20 cellular contexts compared by ENCODE assay signal in the genomic region with DNA sequence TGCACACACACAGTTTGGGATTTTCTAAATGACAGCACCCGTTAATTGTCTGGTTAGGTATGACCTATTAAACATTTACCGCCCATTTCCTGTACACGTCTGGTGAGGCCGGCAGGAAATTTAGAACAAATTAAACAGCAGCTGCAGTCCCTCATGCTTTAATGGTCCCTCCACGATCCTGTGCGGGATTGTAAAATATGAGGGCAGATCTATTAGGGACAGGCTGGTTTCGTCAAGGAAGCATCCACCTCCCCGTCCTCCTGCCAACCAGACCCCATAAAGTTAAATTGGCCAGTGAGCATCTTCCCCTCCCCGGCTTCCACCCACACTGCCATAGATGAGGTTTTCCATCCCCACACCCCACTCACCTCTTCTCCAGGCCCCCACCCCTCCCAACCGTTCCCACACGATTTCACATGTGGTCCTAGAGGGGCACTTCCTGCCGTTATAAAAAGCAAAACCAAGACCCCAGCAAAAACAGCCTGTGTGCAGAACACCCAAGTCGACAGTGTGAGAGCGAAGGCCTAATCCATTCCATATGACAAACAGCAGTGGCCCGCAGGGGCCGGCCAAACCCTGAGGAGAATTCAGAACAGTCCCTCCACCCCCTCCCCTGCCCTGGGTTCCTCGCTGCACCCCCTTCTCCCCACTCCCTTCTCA.
"Had no signal": no experiment of that assay in that cellular context is flagged by ENCODE, and none has a peak within 500 bp of the region (broad histone marks: within the 10 kb centered on the region; RNA-seq: fewer than 3 reads in every experiment).

No MANE protein-coding gene starts in this region.

- H3K4me1 Mint-ChIP-seq: central memory CD8-positive, alpha-beta T cell; stimulated activated naive B cell treated with anti-CD40 and anti-IgM and Interleukin-4, amounts not matched to agents 10 μg/mL and 1 μg/mL and 100 μg/mL, for 72 hours had no signal

- H3K4me3 ChIP-seq: adrenal gland, ascending aorta, left lung, transverse colon had no signal

- H3K4me1 ChIP-seq: adrenal gland, ascending aorta, left lung, transverse colon had no signal

- H3K4me3 Mint-ChIP-seq: activated naive CD8-positive, alpha-beta T cell; activated T-cell treated with anti-CD3 and anti-CD28 coated beads, Interleukin-2, amount 50 U/mL, for 4 hours; central memory CD8-positive, alpha-beta T cell; stimulated activated naive B cell treated with anti-CD40 and anti-IgM and Interleukin-4, amounts not matched to agents 10 μg/mL and 1 μg/mL and 100 μg/mL, for 72 hours had no signal

- H3K9me3 Mint-ChIP-seq: activated T-cell treated with anti-CD3 and anti-CD28 coated beads, Interleukin-2, amount 50 U/mL, for 4 hours; activated T-helper 2 cell treated with anti-CD3 and anti-CD28 coated beads, Interferon-gamma antibody, Interleukin-2, Interleukin-4, amounts not matched to agents 10 μg/mL and 5 μg/mL and 100 μg/mL, durations not matched to agents 14 hours and 24 hours and 36 hours; central memory CD8-positive, alpha-beta T cell; nephron; stimulated activated naive B cell treated with anti-CD40 and anti-IgM and Interleukin-4, amounts not matched to agents 10 μg/mL and 1 μg/mL and 100 μg/mL, for 72 hours had no signal

- H3K27ac ChIP-seq: adrenal gland, ascending aorta, brain microvascular endothelial cell, left lung, parathyroid adenoma, transverse colon had no signal

- H2AFZ ChIP-seq: parathyroid adenoma had no signal

- H3K36me3 Mint-ChIP-seq: activated naive CD8-positive, alpha-beta T cell; stimulated activated naive B cell treated with anti-CD40 and anti-IgM and Interleukin-4, amounts not matched to agents 10 μg/mL and 1 μg/mL and 100 μg/mL, for 72 hours had no signal

- H3K9ac ChIP-seq: parathyroid adenoma had no signal

- H3K27me3 ChIP-seq: adrenal gland, ascending aorta, brain microvascular endothelial cell had no signal

- H3K79me2 ChIP-seq: parathyroid adenoma had no signal

- H3K9me3 ChIP-seq: adrenal gland, ascending aorta, left lung, transverse colon had no signal

- H3K27ac Mint-ChIP-seq: activated naive CD8-positive, alpha-beta T cell; activated T-helper 2 cell treated with anti-CD3 and anti-CD28 coated beads, Interferon-gamma antibody, Interleukin-2, Interleukin-4, amounts not matched to agents 10 μg/mL and 5 μg/mL and 100 μg/mL, durations not matched to agents 14 hours and 24 hours and 36 hours; nephron; stimulated activated naive B cell treated with anti-CD40 and anti-IgM and Interleukin-4, amounts not matched to agents 10 μg/mL and 1 μg/mL and 100 μg/mL, for 72 hours had no signal

- DNase-seq: activated CD8-positive, alpha-beta memory T cell treated with anti-CD3 and anti-CD28 coated beads for 24 hours; activated CD8-positive, alpha-beta memory T cell treated with anti-CD3 and anti-CD28 coated beads, Interleukin-2, amount 50 U/mL, for 48 hours; activated naive CD4-positive, alpha-beta T cell; activated T-cell treated with anti-CD3 and anti-CD28 coated beads, Interleukin-2, amount 50 U/mL, for 4 hours; adrenal gland; brain microvascular endothelial cell; effector memory CD4-positive, alpha-beta T cell; kidney; left lung; nucleus accumbens; stimulated activated naive B cell treated with anti-CD40 and anti-IgM and Interleukin-4, amounts not matched to agents 10 μg/mL and 1 μg/mL and 100 μg/mL, for 72 hours; T-helper 9 cell; transverse colon had no signal

- H3K36me3 ChIP-seq: adrenal gland, ascending aorta, brain microvascular endothelial cell, left lung, transverse colon had no signal

- ATAC-seq: activated T-cell treated with anti-CD3 and anti-CD28 coated beads, Interleukin-2, amount 50 U/mL, for 4 hours; esophagus mucosa; left lung; stimulated activated naive B cell treated with anti-CD40 and anti-IgM and Interleukin-4, amounts not matched to agents 10 μg/mL and 1 μg/mL and 100 μg/mL, for 72 hours had no signal
